In the genomic region with DNA sequence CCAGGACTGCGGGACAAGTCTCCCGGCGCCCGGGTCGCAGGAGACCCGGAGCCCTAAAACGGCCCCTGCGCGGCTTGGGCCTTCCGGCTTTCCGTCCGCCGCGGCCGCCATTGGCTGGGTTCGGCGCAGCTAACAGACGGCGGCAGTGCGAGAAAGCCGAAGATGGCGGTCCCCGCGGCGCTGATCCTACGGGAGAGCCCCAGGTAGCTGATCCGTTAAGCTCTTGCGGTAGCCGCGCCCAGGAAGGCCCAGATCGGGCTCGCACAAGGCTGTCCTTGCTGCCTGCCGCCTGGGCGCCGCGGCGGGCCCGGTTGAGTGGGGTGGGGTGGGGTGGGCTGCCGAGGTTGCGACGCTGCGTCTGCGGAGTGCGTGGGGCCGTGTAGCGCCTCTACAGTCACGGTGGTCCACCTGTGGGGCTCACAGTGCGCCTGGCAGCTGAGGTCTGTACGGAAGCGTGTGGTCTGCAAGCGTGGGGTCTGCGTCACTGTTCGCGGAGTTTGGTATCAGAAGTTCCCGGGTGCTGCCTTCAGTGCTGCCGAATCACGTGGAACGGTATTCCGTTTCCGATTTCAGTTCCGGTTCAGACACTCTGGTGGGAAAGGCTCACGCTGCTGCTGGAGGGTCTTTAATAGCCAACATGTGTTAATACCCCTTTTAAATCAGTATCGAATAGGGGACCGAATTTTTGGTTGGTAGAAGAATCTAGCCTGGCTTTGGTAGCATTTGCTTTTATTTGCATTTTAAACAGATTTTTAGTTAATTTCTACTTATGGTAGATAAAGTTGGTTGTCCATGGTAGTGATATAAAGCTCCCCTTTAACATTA, we compare ENCODE assay signal across 1 cellular context.
TF ChIP-seq lines count a peak whose summit lies in the region.

A gene (plus strand): TSS at position 135 of the 825 bp plus-strand sequence.

TF ChIP-seq in WTC11, 78 proteins besides CTCF, POLR2A, EP300 and RAD21 (continued from another document):
- TF ChIP-seq, protein P1, sequence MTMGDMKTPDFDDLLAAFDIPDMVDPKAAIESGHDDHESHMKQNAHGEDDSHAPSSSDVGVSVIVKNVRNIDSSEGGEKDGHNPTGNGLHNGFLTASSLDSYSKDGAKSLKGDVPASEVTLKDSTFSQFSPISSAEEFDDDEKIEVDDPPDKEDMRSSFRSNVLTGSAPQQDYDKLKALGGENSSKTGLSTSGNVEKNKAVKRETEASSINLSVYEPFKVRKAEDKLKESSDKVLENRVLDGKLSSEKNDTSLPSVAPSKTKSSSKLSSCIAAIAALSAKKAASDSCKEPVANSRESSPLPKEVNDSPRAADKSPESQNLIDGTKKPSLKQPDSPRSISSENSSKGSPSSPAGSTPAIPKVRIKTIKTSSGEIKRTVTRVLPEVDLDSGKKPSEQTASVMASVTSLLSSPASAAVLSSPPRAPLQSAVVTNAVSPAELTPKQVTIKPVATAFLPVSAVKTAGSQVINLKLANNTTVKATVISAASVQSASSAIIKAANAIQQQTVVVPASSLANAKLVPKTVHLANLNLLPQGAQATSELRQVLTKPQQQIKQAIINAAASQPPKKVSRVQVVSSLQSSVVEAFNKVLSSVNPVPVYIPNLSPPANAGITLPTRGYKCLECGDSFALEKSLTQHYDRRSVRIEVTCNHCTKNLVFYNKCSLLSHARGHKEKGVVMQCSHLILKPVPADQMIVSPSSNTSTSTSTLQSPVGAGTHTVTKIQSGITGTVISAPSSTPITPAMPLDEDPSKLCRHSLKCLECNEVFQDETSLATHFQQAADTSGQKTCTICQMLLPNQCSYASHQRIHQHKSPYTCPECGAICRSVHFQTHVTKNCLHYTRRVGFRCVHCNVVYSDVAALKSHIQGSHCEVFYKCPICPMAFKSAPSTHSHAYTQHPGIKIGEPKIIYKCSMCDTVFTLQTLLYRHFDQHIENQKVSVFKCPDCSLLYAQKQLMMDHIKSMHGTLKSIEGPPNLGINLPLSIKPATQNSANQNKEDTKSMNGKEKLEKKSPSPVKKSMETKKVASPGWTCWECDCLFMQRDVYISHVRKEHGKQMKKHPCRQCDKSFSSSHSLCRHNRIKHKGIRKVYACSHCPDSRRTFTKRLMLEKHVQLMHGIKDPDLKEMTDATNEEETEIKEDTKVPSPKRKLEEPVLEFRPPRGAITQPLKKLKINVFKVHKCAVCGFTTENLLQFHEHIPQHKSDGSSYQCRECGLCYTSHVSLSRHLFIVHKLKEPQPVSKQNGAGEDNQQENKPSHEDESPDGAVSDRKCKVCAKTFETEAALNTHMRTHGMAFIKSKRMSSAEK (CRISPR knock-in tag; IDR thresholded peaks at IDR 0.05; ENCODE audit: borderline replicate concordance): no peak
- TF ChIP-seq, protein P2, sequence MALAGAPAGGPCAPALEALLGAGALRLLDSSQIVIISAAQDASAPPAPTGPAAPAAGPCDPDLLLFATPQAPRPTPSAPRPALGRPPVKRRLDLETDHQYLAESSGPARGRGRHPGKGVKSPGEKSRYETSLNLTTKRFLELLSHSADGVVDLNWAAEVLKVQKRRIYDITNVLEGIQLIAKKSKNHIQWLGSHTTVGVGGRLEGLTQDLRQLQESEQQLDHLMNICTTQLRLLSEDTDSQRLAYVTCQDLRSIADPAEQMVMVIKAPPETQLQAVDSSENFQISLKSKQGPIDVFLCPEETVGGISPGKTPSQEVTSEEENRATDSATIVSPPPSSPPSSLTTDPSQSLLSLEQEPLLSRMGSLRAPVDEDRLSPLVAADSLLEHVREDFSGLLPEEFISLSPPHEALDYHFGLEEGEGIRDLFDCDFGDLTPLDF (CRISPR knock-in tag; IDR thresholded peaks at IDR 0.05): no peak; the same call in 1 of the 2 replicates
- TF ChIP-seq, protein P3, sequence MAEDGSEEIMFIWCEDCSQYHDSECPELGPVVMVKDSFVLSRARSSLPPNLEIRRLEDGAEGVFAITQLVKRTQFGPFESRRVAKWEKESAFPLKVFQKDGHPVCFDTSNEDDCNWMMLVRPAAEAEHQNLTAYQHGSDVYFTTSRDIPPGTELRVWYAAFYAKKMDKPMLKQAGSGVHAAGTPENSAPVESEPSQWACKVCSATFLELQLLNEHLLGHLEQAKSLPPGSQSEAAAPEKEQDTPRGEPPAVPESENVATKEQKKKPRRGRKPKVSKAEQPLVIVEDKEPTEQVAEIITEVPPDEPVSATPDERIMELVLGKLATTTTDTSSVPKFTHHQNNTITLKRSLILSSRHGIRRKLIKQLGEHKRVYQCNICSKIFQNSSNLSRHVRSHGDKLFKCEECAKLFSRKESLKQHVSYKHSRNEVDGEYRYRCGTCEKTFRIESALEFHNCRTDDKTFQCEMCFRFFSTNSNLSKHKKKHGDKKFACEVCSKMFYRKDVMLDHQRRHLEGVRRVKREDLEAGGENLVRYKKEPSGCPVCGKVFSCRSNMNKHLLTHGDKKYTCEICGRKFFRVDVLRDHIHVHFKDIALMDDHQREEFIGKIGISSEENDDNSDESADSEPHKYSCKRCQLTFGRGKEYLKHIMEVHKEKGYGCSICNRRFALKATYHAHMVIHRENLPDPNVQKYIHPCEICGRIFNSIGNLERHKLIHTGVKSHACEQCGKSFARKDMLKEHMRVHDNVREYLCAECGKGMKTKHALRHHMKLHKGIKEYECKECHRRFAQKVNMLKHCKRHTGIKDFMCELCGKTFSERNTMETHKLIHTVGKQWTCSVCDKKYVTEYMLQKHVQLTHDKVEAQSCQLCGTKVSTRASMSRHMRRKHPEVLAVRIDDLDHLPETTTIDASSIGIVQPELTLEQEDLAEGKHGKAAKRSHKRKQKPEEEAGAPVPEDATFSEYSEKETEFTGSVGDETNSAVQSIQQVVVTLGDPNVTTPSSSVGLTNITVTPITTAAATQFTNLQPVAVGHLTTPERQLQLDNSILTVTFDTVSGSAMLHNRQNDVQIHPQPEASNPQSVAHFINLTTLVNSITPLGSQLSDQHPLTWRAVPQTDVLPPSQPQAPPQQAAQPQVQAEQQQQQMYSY (CRISPR knock-in tag; IDR thresholded peaks at IDR 0.05): no peak
- TF ChIP-seq ZNF138 (CRISPR knock-in tag; conservative IDR thresholded peaks at IDR 0.05) (no peak), IRF2 (CRISPR knock-in tag; IDR thresholded peaks at IDR 0.05; ENCODE audit: borderline replicate concordance, low read depth) (no peak), KAT7 (CRISPR knock-in tag; IDR thresholded peaks at IDR 0.05; ENCODE audit: borderline replicate concordance) (peak; percentile 91), TP53 (CRISPR knock-in tag; IDR thresholded peaks at IDR 0.05) (no peak), ZNF416 (CRISPR knock-in tag; IDR thresholded peaks at IDR 0.05) (no peak), EMX1 (CRISPR knock-in tag; IDR thresholded peaks at IDR 0.05) (no peak), ZNF219 (CRISPR knock-in tag; IDR thresholded peaks at IDR 0.05; ENCODE audit: borderline replicate concordance) (no peak), NR1H2 (CRISPR knock-in tag; IDR thresholded peaks at IDR 0.05) (no peak)
- TF ChIP-seq, protein P4, sequence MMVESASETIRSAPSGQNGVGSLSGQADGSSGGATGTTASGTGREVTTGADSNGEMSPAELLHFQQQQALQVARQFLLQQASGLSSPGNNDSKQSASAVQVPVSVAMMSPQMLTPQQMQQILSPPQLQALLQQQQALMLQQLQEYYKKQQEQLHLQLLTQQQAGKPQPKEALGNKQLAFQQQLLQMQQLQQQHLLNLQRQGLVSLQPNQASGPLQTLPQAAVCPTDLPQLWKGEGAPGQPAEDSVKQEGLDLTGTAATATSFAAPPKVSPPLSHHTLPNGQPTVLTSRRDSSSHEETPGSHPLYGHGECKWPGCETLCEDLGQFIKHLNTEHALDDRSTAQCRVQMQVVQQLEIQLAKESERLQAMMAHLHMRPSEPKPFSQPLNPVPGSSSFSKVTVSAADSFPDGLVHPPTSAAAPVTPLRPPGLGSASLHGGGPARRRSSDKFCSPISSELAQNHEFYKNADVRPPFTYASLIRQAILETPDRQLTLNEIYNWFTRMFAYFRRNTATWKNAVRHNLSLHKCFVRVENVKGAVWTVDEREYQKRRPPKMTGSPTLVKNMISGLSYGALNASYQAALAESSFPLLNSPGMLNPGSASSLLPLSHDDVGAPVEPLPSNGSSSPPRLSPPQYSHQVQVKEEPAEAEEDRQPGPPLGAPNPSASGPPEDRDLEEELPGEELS (CRISPR knock-in tag; IDR thresholded peaks at IDR 0.05): no peak
- TF ChIP-seq, protein P5, sequence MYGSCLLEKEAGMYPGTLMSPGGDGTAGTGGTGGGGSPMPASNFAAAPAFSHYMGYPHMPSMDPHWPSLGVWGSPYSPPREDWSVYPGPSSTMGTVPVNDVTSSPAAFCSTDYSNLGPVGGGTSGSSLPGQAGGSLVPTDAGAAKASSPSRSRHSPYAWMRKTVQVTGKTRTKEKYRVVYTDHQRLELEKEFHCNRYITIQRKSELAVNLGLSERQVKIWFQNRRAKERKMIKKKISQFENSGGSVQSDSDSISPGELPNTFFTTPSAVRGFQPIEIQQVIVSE (CRISPR knock-in tag; IDR thresholded peaks at IDR 0.05; ENCODE audit: borderline replicate concordance): no peak
- TF ChIP-seq, protein P6, sequence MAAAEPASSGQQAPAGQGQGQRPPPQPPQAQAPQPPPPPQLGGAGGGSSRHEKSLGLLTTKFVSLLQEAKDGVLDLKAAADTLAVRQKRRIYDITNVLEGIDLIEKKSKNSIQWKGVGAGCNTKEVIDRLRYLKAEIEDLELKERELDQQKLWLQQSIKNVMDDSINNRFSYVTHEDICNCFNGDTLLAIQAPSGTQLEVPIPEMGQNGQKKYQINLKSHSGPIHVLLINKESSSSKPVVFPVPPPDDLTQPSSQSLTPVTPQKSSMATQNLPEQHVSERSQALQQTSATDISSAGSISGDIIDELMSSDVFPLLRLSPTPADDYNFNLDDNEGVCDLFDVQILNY (CRISPR knock-in tag; IDR thresholded peaks at IDR 0.05): no peak
